Comparison of ENCODE assay signal across 18 cellular contexts in genomic region chrX:139803224-139803623, GRCh38.
"Had no signal": no experiment of that assay in that cellular context is flagged by ENCODE, and none has a peak within 500 bp of the region (broad histone marks: within the 10 kb centered on the region; RNA-seq: fewer than 3 reads in every experiment).

No MANE protein-coding gene starts in this region.

- H3K36me3 ChIP-seq: cardiac muscle cell, neural progenitor cell, transverse colon had no signal

- H3K27me3 ChIP-seq: cardiac muscle cell, left lung, neural progenitor cell, transverse colon had no signal

- H3K9me3 ChIP-seq: left lung, transverse colon had no signal

- DNase-seq: activated CD4-positive, alpha-beta memory T cell treated with anti-CD3 and anti-CD28 coated beads for 36 hours; activated CD4-positive, alpha-beta T cell treated with anti-CD3 and anti-CD28 coated beads for 48 hours; activated CD4-positive, CD25-positive, alpha-beta regulatory T cell; activated effector memory CD4-positive, alpha-beta T cell treated with anti-CD3 and anti-CD28 coated beads, Interleukin-2, amount 50 U/mL, for 16 hours; activated naive CD4-positive, alpha-beta T cell treated with anti-CD3 and anti-CD28 coated beads, Interleukin-2, amount 50 U/mL, for 16 hours; activated naive CD8-positive, alpha-beta T cell treated with anti-CD3 and anti-CD28 coated beads, Interleukin-2, amount 50 U/mL, for 24 hours; cortex of kidney; immature natural killer cell; left lung; naive thymus-derived CD8-positive, alpha-beta T cell; retina; stimulated activated CD4-positive, alpha-beta T cell treated with anti-CD3 and anti-CD28 coated beads, Interleukin-2, amount 100 ng/mL, for 48 hours; stimulated activated CD8-positive, alpha-beta memory T cell treated with anti-CD3 and anti-CD28 coated beads, Interleukin-4, amount 100 ng/mL, for 48 hours; stimulated activated naive B cell treated with anti-CD40 and anti-IgM and Interleukin-4, amounts not matched to agents 10 μg/mL and 1 μg/mL and 100 μg/mL, for 72 hours; transverse colon had no signal

- H3K4me1 ChIP-seq: left lung, neural progenitor cell, transverse colon had no signal

- H3K4me3 ChIP-seq: cardiac muscle cell, left lung, lung, neural progenitor cell, transverse colon had no signal

- ATAC-seq: activated naive CD8-positive, alpha-beta T cell treated with anti-CD3 and anti-CD28 coated beads, Interleukin-2, amount 50 U/mL, for 24 hours; left lung; naive thymus-derived CD8-positive, alpha-beta T cell; stimulated activated naive B cell treated with anti-CD40 and anti-IgM and Interleukin-4, amounts not matched to agents 10 μg/mL and 1 μg/mL and 100 μg/mL, for 72 hours had no signal

- H3K27ac ChIP-seq: cardiac muscle cell, left lung, neural progenitor cell, transverse colon had no signal
